16 cellular contexts compared by ENCODE assay signal in the genomic region with DNA sequence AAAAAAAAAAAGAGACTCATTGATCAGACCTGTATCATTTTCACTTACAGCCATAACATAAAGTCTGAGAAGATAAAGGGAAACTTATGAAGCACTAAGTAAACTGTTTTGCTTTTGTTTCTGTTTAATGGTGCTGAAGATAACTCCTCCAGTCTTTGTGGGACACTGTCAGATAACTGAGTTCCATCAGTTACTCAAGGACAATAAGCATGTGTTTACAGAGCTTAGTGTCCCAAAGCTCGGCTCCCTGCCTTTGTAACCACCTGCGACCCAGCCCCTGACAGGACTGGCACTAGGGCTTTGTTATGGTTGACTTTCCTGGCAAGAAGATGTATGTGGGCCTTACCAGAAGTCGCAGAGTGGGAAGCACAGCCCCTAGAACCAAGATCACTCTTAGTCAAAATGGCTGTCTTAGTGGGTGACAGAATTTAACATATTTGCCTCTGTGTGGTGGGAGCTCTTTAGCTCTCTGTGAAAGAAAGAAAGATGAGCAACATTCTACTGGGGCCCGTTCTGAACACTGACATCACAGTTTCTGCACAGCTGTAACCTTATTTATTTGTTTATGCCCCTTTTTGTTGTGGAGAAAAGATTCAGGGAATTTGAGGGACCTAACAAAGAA.
DNase-seq lines count a peak whose midpoint lies in the region; ATAC-seq and TF ChIP-seq lines count a peak whose summit lies in the region.
"Had no signal": no experiment of that assay in that cellular context is flagged by ENCODE, and none has a peak within 500 bp of the region (broad histone marks: within the 10 kb centered on the region; RNA-seq: fewer than 3 reads in every experiment).

No MANE protein-coding gene starts in this region.

- H3K4me1 ChIP-seq in neural progenitor cell, result peaks cover 11% of the 10 kb centered on the region

- no peak for DNase-seq in activated naive CD8-positive, alpha-beta T cell treated with anti-CD3 and anti-CD28 coated beads, Interleukin-2, amount 50 U/mL, for 24 hours
- no peak for DNase-seq in activated naive CD8-positive, alpha-beta T cell treated with anti-CD3 and anti-CD28 coated beads for 36 hours
- DNase-seq in dorsolateral prefrontal cortex, result no peak
- peak; percentile 28 for DNase-seq in neural progenitor cell (ENCODE audit: low spot score)
- no peak for DNase-seq in type B pancreatic cell (ENCODE audit: extremely low spot score, unreplicated experiment)
- no peak for DNase-seq in SHP77 (lab: John Stamatoyannopoulos, UW)
- DNase-seq: CD8-positive, alpha-beta T cell; DMS79 treated with DMSO at 0.1 percent for 48 hours; GOT3; KG1; NCI-H1436; NCI-H2029; NCI-H748 treated with DMSO at 0.1 percent for 48 hours; OCI-M1 had no signal

- H3K36me3 Mint-ChIP-seq in activated naive CD8-positive, alpha-beta T cell treated with anti-CD3 and anti-CD28 coated beads, Interleukin-2, amount 50 U/mL, for 24 hours (ENCODE audit: low read depth), result peaks cover 21% of the 10 kb centered on the region
- peaks cover 14% of the 10 kb centered on the region for H3K36me3 Mint-ChIP-seq in activated naive CD8-positive, alpha-beta T cell treated with anti-CD3 and anti-CD28 coated beads for 36 hours
- H3K36me3 Mint-ChIP-seq in neural progenitor cell (peaks cover 21% of the 10 kb centered on the region), type B pancreatic cell (peaks cover 30% of the 10 kb centered on the region)

- no peaks in the 10 kb centered on the region for H3K4me1 Mint-ChIP-seq in activated naive CD8-positive, alpha-beta T cell treated with anti-CD3 and anti-CD28 coated beads, Interleukin-2, amount 50 U/mL, for 24 hours
- no peaks in the 10 kb centered on the region for H3K4me1 Mint-ChIP-seq in activated naive CD8-positive, alpha-beta T cell treated with anti-CD3 and anti-CD28 coated beads for 36 hours
- peaks cover 8% of the 10 kb centered on the region for H3K4me1 Mint-ChIP-seq in neural progenitor cell
- H3K4me1 Mint-ChIP-seq in type B pancreatic cell (ENCODE audit: unreplicated experiment), result peaks cover 6% of the 10 kb centered on the region

- H2AFZ ChIP-seq in neural progenitor cell (replicated peaks), result no peak overlapping the region

- no peaks in the 10 kb centered on the region for H3F3A ChIP-seq in neural progenitor cell (ENCODE audit: low read depth)

- H3K27ac ChIP-seq in dorsolateral prefrontal cortex (peak overlapping the region in 47 of 59 donors; percentile 2 to 83 (median 55)), neural progenitor cell (no peak overlapping the region)

- intact Hi-C loops in dorsolateral prefrontal cortex (cut with DNase I), result no loop called here

- H3K36me3 ChIP-seq in neural progenitor cell, result no peaks in the 10 kb centered on the region

- H4K20me1 ChIP-seq in neural progenitor cell (ENCODE audit: low read depth), result no peaks in the 10 kb centered on the region

- no peaks in the 10 kb centered on the region for H3K79me2 ChIP-seq in neural progenitor cell (ENCODE audit: low read depth)

- no peak overlapping the region for H3K4me3 Mint-ChIP-seq in activated naive CD8-positive, alpha-beta T cell treated with anti-CD3 and anti-CD28 coated beads, Interleukin-2, amount 50 U/mL, for 24 hours
- no peak overlapping the region for H3K4me3 Mint-ChIP-seq in activated naive CD8-positive, alpha-beta T cell treated with anti-CD3 and anti-CD28 coated beads for 36 hours
- H3K4me3 Mint-ChIP-seq in neural progenitor cell (no peak overlapping the region), type B pancreatic cell (no peak overlapping the region)
- H3K4me3 Mint-ChIP-seq: CD8-positive, alpha-beta T cell had no signal

- H3K4me3 ChIP-seq in dorsolateral prefrontal cortex (no peak overlapping the region), neural progenitor cell (no peak overlapping the region)

- no peaks in the 10 kb centered on the region for H3K9me3 Mint-ChIP-seq in activated naive CD8-positive, alpha-beta T cell treated with anti-CD3 and anti-CD28 coated beads, Interleukin-2, amount 50 U/mL, for 24 hours
- H3K9me3 Mint-ChIP-seq in activated naive CD8-positive, alpha-beta T cell treated with anti-CD3 and anti-CD28 coated beads for 36 hours, result no peaks in the 10 kb centered on the region
- no peaks in the 10 kb centered on the region for H3K9me3 Mint-ChIP-seq in neural progenitor cell
- no peaks in the 10 kb centered on the region for H3K9me3 Mint-ChIP-seq in type B pancreatic cell
- H3K9me3 Mint-ChIP-seq: CD8-positive, alpha-beta T cell had no signal

- no peaks in the 10 kb centered on the region for H3K27me3 Mint-ChIP-seq in activated naive CD8-positive, alpha-beta T cell treated with anti-CD3 and anti-CD28 coated beads, Interleukin-2, amount 50 U/mL, for 24 hours
- no peaks in the 10 kb centered on the region for H3K27me3 Mint-ChIP-seq in activated naive CD8-positive, alpha-beta T cell treated with anti-CD3 and anti-CD28 coated beads for 36 hours
- H3K27me3 Mint-ChIP-seq in neural progenitor cell (ENCODE audit: insufficient read depth, low read depth) (no peaks in the 10 kb centered on the region), type B pancreatic cell (no peaks in the 10 kb centered on the region)

- no peaks in the 10 kb centered on the region for H3K9me3 ChIP-seq in neural progenitor cell (ENCODE audit: low read depth)

- ATAC-seq in activated naive CD8-positive, alpha-beta T cell treated with anti-CD3 and anti-CD28 coated beads, Interleukin-2, amount 50 U/mL, for 24 hours, result no peak
- no peak for ATAC-seq in HG03039 (IDR thresholded peaks at IDR 0.05; ENCODE audit: unreplicated experiment)
- ATAC-seq in GM21360 (IDR thresholded peaks at IDR 0.05; ENCODE audit: unreplicated experiment), result no peak
- ATAC-seq: CD8-positive, alpha-beta T cell had no signal

- TF ChIP-seq CTCF in dorsolateral prefrontal cortex (IDR thresholded peaks at IDR 0.05 in 54 of 56, conservative IDR thresholded peaks at IDR 0.05 in 2 of 56; ENCODE audit: low read depth in 1 of 56, partially characterized antibody in 56 of 56) (no peak), neural progenitor cell (IDR thresholded peaks at IDR 0.05) (no peak), type B pancreatic cell (conservative IDR thresholded peaks at IDR 0.05) (no peak)

- H3K4me2 ChIP-seq in neural progenitor cell, result peak overlapping the region; percentile 22

- H3K9ac ChIP-seq in neural progenitor cell, result no peak overlapping the region

- peak overlapping the region; percentile 5 for H3K27ac Mint-ChIP-seq in activated naive CD8-positive, alpha-beta T cell treated with anti-CD3 and anti-CD28 coated beads, Interleukin-2, amount 50 U/mL, for 24 hours
- no peak overlapping the region for H3K27ac Mint-ChIP-seq in activated naive CD8-positive, alpha-beta T cell treated with anti-CD3 and anti-CD28 coated beads for 36 hours
- H3K27ac Mint-ChIP-seq in neural progenitor cell (no peak overlapping the region), type B pancreatic cell (peak overlapping the region; percentile 55)
- H3K27ac Mint-ChIP-seq: CD8-positive, alpha-beta T cell had no signal

- H3K27me3 ChIP-seq in dorsolateral prefrontal cortex, result no peaks in the 10 kb centered on the region
- no peaks in the 10 kb centered on the region for H3K27me3 ChIP-seq in neural progenitor cell

Comparison
In these comparisons a context has a peak if more than half of its experiments do, and no peak if none do; other contexts are left out.
1. H3K27ac Mint-ChIP-seq: peak in activated naive CD8-positive, alpha-beta T cell treated with anti-CD3 and anti-CD28 coated beads, Interleukin-2, amount 50 U/mL, for 24 hours (single experiment) and type B pancreatic cell (single experiment); none in activated naive CD8-positive, alpha-beta T cell treated with anti-CD3 and anti-CD28 coated beads for 36 hours (single experiment) and neural progenitor cell (single experiment).